In the genomic region with DNA sequence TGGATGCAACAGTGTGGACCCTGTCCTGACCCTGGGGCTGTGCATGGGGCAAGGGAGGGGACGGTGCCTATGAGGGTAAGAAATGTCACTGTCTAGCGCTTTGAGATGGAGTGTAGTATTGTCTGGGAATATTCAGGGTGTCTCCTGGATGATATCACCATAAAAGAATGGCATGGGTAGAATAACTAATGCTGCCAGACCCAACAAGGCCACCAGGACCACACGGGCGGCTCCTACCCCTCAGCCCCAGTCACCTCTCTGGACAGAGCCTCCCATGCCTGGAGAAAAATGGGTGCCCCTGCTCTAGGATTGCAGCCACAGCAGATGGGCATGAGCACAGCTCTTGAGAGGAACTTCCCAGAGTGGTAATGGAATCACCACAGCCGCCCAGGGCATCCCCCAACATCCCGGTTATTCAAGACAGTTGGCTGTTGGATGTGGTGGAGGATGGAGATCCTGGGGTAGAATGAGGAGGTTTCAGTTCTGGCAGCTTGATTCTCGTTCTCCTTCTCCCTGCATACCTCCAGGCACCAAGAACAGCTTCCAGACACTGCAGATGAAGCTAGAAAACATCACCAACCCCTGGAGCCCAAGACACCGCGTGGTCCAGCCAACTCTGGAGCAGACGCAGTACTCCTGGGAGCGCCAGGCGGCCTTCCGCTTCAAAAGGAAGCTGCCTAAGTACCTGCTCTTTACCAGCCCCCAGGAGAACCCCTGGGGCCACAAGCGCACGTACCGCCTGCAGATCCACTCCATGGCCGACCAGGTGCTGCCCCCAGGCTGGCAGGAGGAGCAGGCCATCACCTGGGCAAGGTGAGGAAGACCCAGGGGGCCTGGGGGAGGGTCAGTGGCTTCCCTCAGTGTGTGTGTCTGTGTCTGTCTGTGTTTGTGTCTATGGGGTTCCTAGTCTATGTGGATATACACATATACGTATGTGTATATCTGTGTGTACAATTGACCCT, we compare ENCODE assay signal across 26 cellular contexts. TPM values are rescaled to one million over a fixed set of nuclear protein-coding genes. Genes with fewer than 3 reads are reported as not detected.
"Had no signal": no experiment of that assay in that cellular context is flagged by ENCODE, and none has a peak within 500 bp of the region (broad histone marks: within the 10 kb centered on the region; RNA-seq: fewer than 3 reads in every experiment).

No MANE protein-coding gene starts in this region.

- H3K36me3 ChIP-seq: cardiac muscle cell, prostate gland, right atrium auricular region, thoracic aorta, upper lobe of left lung had no signal

- H3K27ac ChIP-seq: cardiac muscle cell, prostate gland, right atrium auricular region, skin epidermis, thoracic aorta, upper lobe of left lung had no signal

- H3K27ac Mint-ChIP-seq: activated CD4-positive, alpha-beta T cell treated with anti-CD3 and anti-CD28 coated beads, Interleukin-2, amount 10 ng/mL, durations not matched to agents 7 days and 5 days; activated naive CD8-positive, alpha-beta T cell treated with anti-CD3 and anti-CD28 coated beads for 36 hours; activated T-helper 1 cell treated with anti-CD3 and anti-CD28 coated beads, Interleukin-12 subunit alpha, Interleukin-12 subunit beta, Interleukin-2, Interleukin-4 antibody, amounts not matched to agents 30 ng/mL and 10 ng/mL and 1 ng/mL, durations not matched to agents 14 hours and 24 hours and 36 hours; stimulated activated effector memory CD8-positive, alpha-beta T cell treated with anti-CD3 and anti-CD28 coated beads, Interleukin-12 subunit alpha, Interleukin-12 subunit beta, amount 100 ng/mL, for 72 hours had no signal

- H3K4me1 Mint-ChIP-seq: activated CD4-positive, alpha-beta T cell treated with anti-CD3 and anti-CD28 coated beads, Interleukin-2, amount 10 ng/mL, durations not matched to agents 7 days and 5 days; activated naive CD8-positive, alpha-beta T cell treated with anti-CD3 and anti-CD28 coated beads for 36 hours; neural crest cell; stimulated activated effector memory CD8-positive, alpha-beta T cell treated with anti-CD3 and anti-CD28 coated beads, Interleukin-12 subunit alpha, Interleukin-12 subunit beta, amount 100 ng/mL, for 72 hours had no signal

- H3K4me3 Mint-ChIP-seq: activated CD4-positive, alpha-beta T cell treated with anti-CD3 and anti-CD28 coated beads, Interleukin-2, amount 10 ng/mL, durations not matched to agents 7 days and 5 days; activated naive CD8-positive, alpha-beta T cell treated with anti-CD3 and anti-CD28 coated beads for 36 hours; activated T-helper 1 cell treated with anti-CD3 and anti-CD28 coated beads, Interleukin-12 subunit alpha, Interleukin-12 subunit beta, Interleukin-2, Interleukin-4 antibody, amounts not matched to agents 30 ng/mL and 10 ng/mL and 1 ng/mL, durations not matched to agents 14 hours and 24 hours and 36 hours; neural crest cell; stimulated activated effector memory CD8-positive, alpha-beta T cell treated with anti-CD3 and anti-CD28 coated beads, Interleukin-12 subunit alpha, Interleukin-12 subunit beta, amount 100 ng/mL, for 72 hours had no signal

- FAIRE-seq: frontal cortex, keratinocyte had no signal

- H3K36me3 Mint-ChIP-seq: activated naive CD8-positive, alpha-beta T cell treated with anti-CD3 and anti-CD28 coated beads for 36 hours; stimulated activated effector memory CD8-positive, alpha-beta T cell treated with anti-CD3 and anti-CD28 coated beads, Interleukin-12 subunit alpha, Interleukin-12 subunit beta, amount 100 ng/mL, for 72 hours had no signal

- H3K4me1 ChIP-seq: prostate gland, right atrium auricular region, upper lobe of left lung had no signal

- H3K27me3 Mint-ChIP-seq: activated naive CD8-positive, alpha-beta T cell treated with anti-CD3 and anti-CD28 coated beads for 36 hours had no signal

- H3K9me3 Mint-ChIP-seq: activated CD4-positive, alpha-beta T cell treated with anti-CD3 and anti-CD28 coated beads, Interleukin-2, amount 10 ng/mL, durations not matched to agents 7 days and 5 days; activated naive CD8-positive, alpha-beta T cell treated with anti-CD3 and anti-CD28 coated beads for 36 hours; activated T-helper 1 cell treated with anti-CD3 and anti-CD28 coated beads, Interleukin-12 subunit alpha, Interleukin-12 subunit beta, Interleukin-2, Interleukin-4 antibody, amounts not matched to agents 30 ng/mL and 10 ng/mL and 1 ng/mL, durations not matched to agents 14 hours and 24 hours and 36 hours; neural crest cell; stimulated activated effector memory CD8-positive, alpha-beta T cell treated with anti-CD3 and anti-CD28 coated beads, Interleukin-12 subunit alpha, Interleukin-12 subunit beta, amount 100 ng/mL, for 72 hours had no signal

- H3K27me3 ChIP-seq: cardiac muscle cell, right atrium auricular region, upper lobe of left lung had no signal

- H3K9me3 ChIP-seq: prostate gland, right atrium auricular region, thoracic aorta, upper lobe of left lung had no signal

- H3K4me3 ChIP-seq: cardiac muscle cell, prostate gland, right atrium auricular region, skin epidermis, thoracic aorta, upper lobe of left lung had no signal

- DNase-seq: activated CD4-positive, alpha-beta T cell treated with anti-CD3 and anti-CD28 coated beads, Interleukin-2, amount 10 ng/mL, durations not matched to agents 7 days and 5 days; activated CD4-positive, CD25-positive, alpha-beta regulatory T cell; activated gamma-delta T cell treated with Interleukin-2 at 50 U/mL for 16 hours; activated naive CD8-positive, alpha-beta T cell treated with anti-CD3 and anti-CD28 coated beads for 36 hours; activated T-cell treated with anti-CD3 and anti-CD28 coated beads for 4 hours; amniotic stem cell; hypothalamus; midbrain; stimulated activated CD4-positive, alpha-beta T cell treated with anti-CD3 and anti-CD28 coated beads, Interleukin-4, amount 100 ng/mL, for 1 hour; SW 1271 had no signal

RNA-seq across cellular contexts. Expression of gene AOC1, which starts 6.2 kb away (rescaled TPM):
- total RNA-seq: activated CD4-positive, alpha-beta T cell treated with anti-CD3 and anti-CD28 coated beads, Interleukin-2, amount 10 ng/mL, durations not matched to agents 7 days and 5 days; activated naive CD8-positive, alpha-beta T cell treated with anti-CD3 and anti-CD28 coated beads for 36 hours; activated T-helper 1 cell treated with anti-CD3 and anti-CD28 coated beads, Interleukin-12 subunit alpha, Interleukin-12 subunit beta, Interleukin-2, Interleukin-4 antibody, amounts not matched to agents 30 ng/mL and 10 ng/mL and 1 ng/mL, durations not matched to agents 14 hours and 24 hours and 36 hours; chondrocyte; dermis microvascular lymphatic vessel endothelial cell; frontal cortex; lung microvascular endothelial cell; neural crest cell; osteoblast; right atrium auricular region; thoracic aorta had no signal
- polyA plus RNA-seq: cardiac muscle cell, keratinocyte had no signal

RNA-seq across cellular contexts. Expression of gene TMEM176A, which starts 57.9 kb away (rescaled TPM):
- total RNA-seq: activated CD4-positive, alpha-beta T cell treated with anti-CD3 and anti-CD28 coated beads, Interleukin-2, amount 10 ng/mL, durations not matched to agents 7 days and 5 days; activated naive CD8-positive, alpha-beta T cell treated with anti-CD3 and anti-CD28 coated beads for 36 hours; activated T-helper 1 cell treated with anti-CD3 and anti-CD28 coated beads, Interleukin-12 subunit alpha, Interleukin-12 subunit beta, Interleukin-2, Interleukin-4 antibody, amounts not matched to agents 30 ng/mL and 10 ng/mL and 1 ng/mL, durations not matched to agents 14 hours and 24 hours and 36 hours; chondrocyte; dermis microvascular lymphatic vessel endothelial cell; lung microvascular endothelial cell; myocyte; osteoblast had no signal
- polyA plus RNA-seq: keratinocyte had no signal

RNA-seq across cellular contexts. Expression of gene TMEM176B, which starts 58.4 kb away (rescaled TPM):
- total RNA-seq: activated CD4-positive, alpha-beta T cell treated with anti-CD3 and anti-CD28 coated beads, Interleukin-2, amount 10 ng/mL, durations not matched to agents 7 days and 5 days; activated naive CD8-positive, alpha-beta T cell treated with anti-CD3 and anti-CD28 coated beads for 36 hours; activated T-helper 1 cell treated with anti-CD3 and anti-CD28 coated beads, Interleukin-12 subunit alpha, Interleukin-12 subunit beta, Interleukin-2, Interleukin-4 antibody, amounts not matched to agents 30 ng/mL and 10 ng/mL and 1 ng/mL, durations not matched to agents 14 hours and 24 hours and 36 hours; dermis microvascular lymphatic vessel endothelial cell; lung microvascular endothelial cell; myocyte had no signal
- polyA plus RNA-seq: keratinocyte had no signal
